ENCODE assay signal across 22 cellular contexts in the genomic region with DNA sequence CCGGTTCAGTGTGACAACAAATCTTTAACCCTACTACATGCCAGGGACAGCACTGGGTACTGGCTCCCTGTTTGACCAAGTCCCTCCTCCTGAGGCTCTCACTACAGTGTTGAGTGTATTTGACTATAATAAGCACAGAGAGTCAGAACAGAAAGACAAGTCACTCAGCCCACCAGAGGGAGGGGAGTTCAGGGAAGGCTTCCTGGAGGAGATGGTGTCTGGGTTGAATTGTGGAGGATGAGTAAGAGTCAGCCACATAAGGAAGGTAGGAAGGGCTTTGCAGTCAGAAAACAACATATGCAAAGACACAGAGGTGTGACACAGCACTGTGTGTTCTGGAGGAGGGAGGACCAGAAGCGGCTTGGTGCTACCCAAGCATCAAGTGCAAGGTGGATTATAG. TPM values are rescaled to one million over a fixed set of nuclear protein-coding genes. Genes with fewer than 3 reads are reported as not detected.
"Had no signal": no experiment of that assay in that cellular context is flagged by ENCODE, and none has a peak within 500 bp of the region (broad histone marks: within the 10 kb centered on the region; RNA-seq: fewer than 3 reads in every experiment).

No MANE protein-coding gene starts in this region.

- H3K4me1 ChIP-seq: SJCRH30 had no signal

- ATAC-seq: Panc1, PC-3 had no signal

- H3K27ac ChIP-seq: HL-60, RWPE1, SJCRH30 had no signal

- H3K36me3 ChIP-seq: MG63, SJCRH30 had no signal

- H3K27me3 ChIP-seq: MG63, SJCRH30 had no signal

- DNase-seq: Karpas-422; KG1; MG63; NCI-H1092; NCI-H1105 treated with DMSO at 0.1 percent for 48 hours; NCI-H1417 treated with DMSO at 0.1 percent for 48 hours; NCI-H146; NCI-H1694 treated with DMSO at 0.1 percent for 48 hours; NCI-H1930; NCI-H2081; NCI-H2107; NCI-H2227 treated with DMSO at 0.1 percent for 48 hours; NCI-H524; NCI-H526 treated with DMSO at 0.1 percent for 48 hours; NCI-H748 treated with DMSO at 0.1 percent for 48 hours; NK-92 treated with Interleukin-12 subunit alpha and Interleukin-12 subunit beta, amount 100 ng/mL, for 24 hours; PC-3; SHP77; SJCRH30 had no signal

- H3K9me3 ChIP-seq: MG63, SJCRH30 had no signal

- H3K4me3 ChIP-seq: MG63, SJCRH30 had no signal

RNA-seq across cellular contexts. Expression of a gene that starts 17.7 kb away (rescaled TPM):
- total RNA-seq: PC-3 had no signal
